38 cellular contexts compared by ENCODE assay signal in the genomic region with DNA sequence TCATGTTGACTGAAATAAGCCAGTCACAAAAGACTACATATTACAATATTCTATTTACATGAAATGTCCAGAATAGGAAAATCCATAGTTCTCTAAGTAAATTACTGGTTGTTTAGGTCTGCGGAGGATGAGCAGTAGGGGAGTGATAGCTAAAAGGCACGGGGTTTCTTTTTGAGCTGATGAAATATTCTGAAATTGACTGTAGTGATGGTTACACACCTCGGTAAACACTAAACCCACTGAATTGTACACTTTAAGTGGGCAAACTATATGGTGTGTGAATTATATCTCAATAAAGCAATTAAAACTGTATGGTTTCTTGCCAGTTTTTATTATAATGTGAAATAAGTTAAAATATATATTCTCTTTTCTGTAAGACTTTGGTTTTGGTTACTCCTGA.
"Had no signal": no experiment of that assay in that cellular context is flagged by ENCODE, and none has a peak within 500 bp of the region (broad histone marks: within the 10 kb centered on the region; RNA-seq: fewer than 3 reads in every experiment).

No MANE protein-coding gene starts in this region.

- H3K27ac ChIP-seq: adrenal gland, ascending aorta, body of pancreas, brain microvascular endothelial cell, breast epithelium, cardiac muscle cell had no signal

- H3K36me3 Mint-ChIP-seq: activated naive CD4-positive, alpha-beta T cell treated with anti-CD3 and anti-CD28 coated beads, Interleukin-2, amount 10 ng/mL, durations not matched to agents 7 days and 5 days; activated naive CD4-positive, alpha-beta T cell treated with anti-CD3 and anti-CD28 coated beads, Interleukin-2, amount 50 U/mL, for 24 hours; activated naive CD4-positive, alpha-beta T cell treated with anti-CD3 and anti-CD28 coated beads, Interleukin-2, amount 50 U/mL, for 72 hours; activated naive CD8-positive, alpha-beta T cell; activated naive CD8-positive, alpha-beta T cell treated with anti-CD3 and anti-CD28 coated beads for 36 hours; activated naive CD8-positive, alpha-beta T cell treated with anti-CD3 and anti-CD28 coated beads, Interleukin-2, amount 10 ng/mL, durations not matched to agents 7 days and 5 days; brain had no signal

- FAIRE-seq: astrocyte, bronchial epithelial cell had no signal

- H3K4me3 Mint-ChIP-seq: activated naive CD4-positive, alpha-beta T cell treated with anti-CD3 and anti-CD28 coated beads for 36 hours; activated naive CD4-positive, alpha-beta T cell treated with anti-CD3 and anti-CD28 coated beads, Interleukin-2, amount 10 ng/mL, durations not matched to agents 7 days and 5 days; activated naive CD4-positive, alpha-beta T cell treated with anti-CD3 and anti-CD28 coated beads, Interleukin-2, amount 50 U/mL, for 24 hours; activated naive CD8-positive, alpha-beta T cell; activated naive CD8-positive, alpha-beta T cell treated with anti-CD3 and anti-CD28 coated beads for 36 hours; activated naive CD8-positive, alpha-beta T cell treated with anti-CD3 and anti-CD28 coated beads, Interleukin-2, amount 10 ng/mL, durations not matched to agents 7 days and 5 days; activated naive CD8-positive, alpha-beta T cell treated with anti-CD3 and anti-CD28 coated beads, Interleukin-2, amount 50 U/mL, for 24 hours; activated T-cell treated with anti-CD3 and anti-CD28 coated beads, Interleukin-2, amount 50 U/mL, for 24 hours; activated T-cell treated with anti-CD3 and anti-CD28 coated beads, Interleukin-2, amount 50 U/mL, for 4 hours; activated T-helper 1 cell treated with anti-CD3 and anti-CD28 coated beads, Interleukin-12 subunit alpha, Interleukin-12 subunit beta, Interleukin-2, Interleukin-4 antibody, amounts not matched to agents 30 ng/mL and 10 ng/mL and 1 ng/mL, durations not matched to agents 14 hours and 24 hours and 36 hours; activated T-helper 17 cell treated with anti-CD3 and anti-CD28 coated beads, Interleukin-2, amount 50 U/mL, for 72 hours; brain; central memory CD8-positive, alpha-beta T cell had no signal

- H3K4me1 ChIP-seq: adrenal gland, ascending aorta, body of pancreas, breast epithelium had no signal

- H3K9me3 ChIP-seq: adrenal gland, ascending aorta, body of pancreas, breast epithelium had no signal

- H3K27me3 ChIP-seq: adrenal gland, ascending aorta, body of pancreas, brain microvascular endothelial cell, breast epithelium, cardiac muscle cell had no signal

- H3K27ac Mint-ChIP-seq: activated naive CD4-positive, alpha-beta T cell treated with anti-CD3 and anti-CD28 coated beads for 36 hours; activated naive CD4-positive, alpha-beta T cell treated with anti-CD3 and anti-CD28 coated beads, Interleukin-2, amount 10 ng/mL, durations not matched to agents 7 days and 5 days; activated naive CD4-positive, alpha-beta T cell treated with anti-CD3 and anti-CD28 coated beads, Interleukin-2, amount 50 U/mL, for 24 hours; activated naive CD4-positive, alpha-beta T cell treated with anti-CD3 and anti-CD28 coated beads, Interleukin-2, amount 50 U/mL, for 72 hours; activated naive CD8-positive, alpha-beta T cell; activated naive CD8-positive, alpha-beta T cell treated with anti-CD3 and anti-CD28 coated beads for 36 hours; activated naive CD8-positive, alpha-beta T cell treated with anti-CD3 and anti-CD28 coated beads, Interleukin-2, amount 10 ng/mL, durations not matched to agents 7 days and 5 days; activated naive CD8-positive, alpha-beta T cell treated with anti-CD3 and anti-CD28 coated beads, Interleukin-2, amount 50 U/mL, for 24 hours; activated T-cell treated with anti-CD3 and anti-CD28 coated beads, Interleukin-2, amount 50 U/mL, for 24 hours; activated T-helper 1 cell treated with anti-CD3 and anti-CD28 coated beads, Interleukin-12 subunit alpha, Interleukin-12 subunit beta, Interleukin-2, Interleukin-4 antibody, amounts not matched to agents 30 ng/mL and 10 ng/mL and 1 ng/mL, durations not matched to agents 14 hours and 24 hours and 36 hours; activated T-helper 17 cell treated with anti-CD3 and anti-CD28 coated beads, Interleukin-2, amount 50 U/mL, for 72 hours; activated T-helper 2 cell treated with anti-CD3 and anti-CD28 coated beads, Interferon-gamma antibody, Interleukin-2, Interleukin-4, amounts not matched to agents 10 μg/mL and 5 μg/mL and 100 μg/mL, durations not matched to agents 14 hours and 24 hours and 36 hours; brain had no signal

- H3K4me1 Mint-ChIP-seq: activated naive CD4-positive, alpha-beta T cell treated with anti-CD3 and anti-CD28 coated beads, Interleukin-2, amount 10 ng/mL, durations not matched to agents 7 days and 5 days; activated naive CD4-positive, alpha-beta T cell treated with anti-CD3 and anti-CD28 coated beads, Interleukin-2, amount 50 U/mL, for 24 hours; activated naive CD8-positive, alpha-beta T cell treated with anti-CD3 and anti-CD28 coated beads for 36 hours; activated naive CD8-positive, alpha-beta T cell treated with anti-CD3 and anti-CD28 coated beads, Interleukin-2, amount 10 ng/mL, durations not matched to agents 7 days and 5 days; activated naive CD8-positive, alpha-beta T cell treated with anti-CD3 and anti-CD28 coated beads, Interleukin-2, amount 50 U/mL, for 24 hours; activated T-helper 17 cell treated with anti-CD3 and anti-CD28 coated beads, Interleukin-2, amount 50 U/mL, for 72 hours; central memory CD8-positive, alpha-beta T cell had no signal

- ATAC-seq: activated naive CD4-positive, alpha-beta T cell treated with anti-CD3 and anti-CD28 coated beads, Interleukin-2, amount 50 U/mL, for 72 hours; activated naive CD8-positive, alpha-beta T cell treated with anti-CD3 and anti-CD28 coated beads, Interleukin-2, amount 50 U/mL, for 24 hours; activated T-cell treated with anti-CD3 and anti-CD28 coated beads, Interleukin-2, amount 50 U/mL, for 4 hours; activated T-helper 17 cell treated with anti-CD3 and anti-CD28 coated beads, Interleukin-2, amount 50 U/mL, for 72 hours; body of pancreas had no signal

- H3K36me3 ChIP-seq: adrenal gland, ascending aorta, brain microvascular endothelial cell, breast epithelium, cardiac muscle cell had no signal

- H3K27me3 Mint-ChIP-seq: activated T-helper 17 cell treated with anti-CD3 and anti-CD28 coated beads, Interleukin-2, amount 50 U/mL, for 72 hours; brain had no signal

- H3K4me3 ChIP-seq: adrenal gland, ascending aorta, body of pancreas, breast epithelium, cardiac muscle cell had no signal

- DNase-seq: activated effector memory CD4-positive, alpha-beta T cell treated with anti-CD3 and anti-CD28 coated beads, Interleukin-2, amount 50 U/mL, for 16 hours; activated effector memory CD4-positive, alpha-beta T cell treated with Interleukin-2 at 50 U/mL for 16 hours; activated gamma-delta T cell; activated gamma-delta T cell treated with Interleukin-2 at 50 U/mL for 16 hours; activated naive CD4-positive, alpha-beta T cell; activated naive CD4-positive, alpha-beta T cell treated with anti-CD3 and anti-CD28 coated beads for 36 hours; activated naive CD4-positive, alpha-beta T cell treated with anti-CD3 and anti-CD28 coated beads, Interleukin-2, amount 10 ng/mL, durations not matched to agents 7 days and 5 days; activated naive CD4-positive, alpha-beta T cell treated with anti-CD3 and anti-CD28 coated beads, Interleukin-2, amount 50 U/mL, for 16 hours; activated naive CD4-positive, alpha-beta T cell treated with Interleukin-2 at 50 U/mL for 16 hours; activated naive CD8-positive, alpha-beta T cell treated with anti-CD3 and anti-CD28 coated beads for 36 hours; activated naive CD8-positive, alpha-beta T cell treated with anti-CD3 and anti-CD28 coated beads, Interleukin-2, amount 10 ng/mL, durations not matched to agents 7 days and 5 days; activated naive CD8-positive, alpha-beta T cell treated with anti-CD3 and anti-CD28 coated beads, Interleukin-2, amount 50 U/mL, for 24 hours; activated T-cell treated with anti-CD3 and anti-CD28 coated beads, Interleukin-2, amount 50 U/mL, for 24 hours; activated T-cell treated with anti-CD3 and anti-CD28 coated beads, Interleukin-2, amount 50 U/mL, for 4 hours; activated T-cell treated with anti-CD3 and anti-CD28 coated beads, Interleukin-2, amount 50 U/mL, for 48 hours; adrenal gland; amniotic stem cell; amygdala; anterior cingulate cortex; aorta; body of pancreas; brain microvascular endothelial cell; caudate nucleus; central memory CD4-positive, alpha-beta T cell; cerebellar nuclear complex had no signal

- H3K9me3 Mint-ChIP-seq: activated naive CD4-positive, alpha-beta T cell treated with anti-CD3 and anti-CD28 coated beads for 36 hours; activated naive CD4-positive, alpha-beta T cell treated with anti-CD3 and anti-CD28 coated beads, Interleukin-2, amount 10 ng/mL, durations not matched to agents 7 days and 5 days; activated naive CD4-positive, alpha-beta T cell treated with anti-CD3 and anti-CD28 coated beads, Interleukin-2, amount 50 U/mL, for 24 hours; activated naive CD4-positive, alpha-beta T cell treated with anti-CD3 and anti-CD28 coated beads, Interleukin-2, amount 50 U/mL, for 72 hours; activated naive CD8-positive, alpha-beta T cell treated with anti-CD3 and anti-CD28 coated beads for 36 hours; activated naive CD8-positive, alpha-beta T cell treated with anti-CD3 and anti-CD28 coated beads, Interleukin-2, amount 10 ng/mL, durations not matched to agents 7 days and 5 days; activated naive CD8-positive, alpha-beta T cell treated with anti-CD3 and anti-CD28 coated beads, Interleukin-2, amount 50 U/mL, for 24 hours; activated T-cell treated with anti-CD3 and anti-CD28 coated beads, Interleukin-2, amount 50 U/mL, for 24 hours; activated T-cell treated with anti-CD3 and anti-CD28 coated beads, Interleukin-2, amount 50 U/mL, for 4 hours; activated T-helper 1 cell treated with anti-CD3 and anti-CD28 coated beads, Interleukin-12 subunit alpha, Interleukin-12 subunit beta, Interleukin-2, Interleukin-4 antibody, amounts not matched to agents 30 ng/mL and 10 ng/mL and 1 ng/mL, durations not matched to agents 14 hours and 24 hours and 36 hours; activated T-helper 17 cell treated with anti-CD3 and anti-CD28 coated beads, Interleukin-2, amount 50 U/mL, for 72 hours; activated T-helper 2 cell treated with anti-CD3 and anti-CD28 coated beads, Interferon-gamma antibody, Interleukin-2, Interleukin-4, amounts not matched to agents 10 μg/mL and 5 μg/mL and 100 μg/mL, durations not matched to agents 14 hours and 24 hours and 36 hours; central memory CD8-positive, alpha-beta T cell had no signal
